ENCODE assay signal across 12 cellular contexts in the genomic region with DNA sequence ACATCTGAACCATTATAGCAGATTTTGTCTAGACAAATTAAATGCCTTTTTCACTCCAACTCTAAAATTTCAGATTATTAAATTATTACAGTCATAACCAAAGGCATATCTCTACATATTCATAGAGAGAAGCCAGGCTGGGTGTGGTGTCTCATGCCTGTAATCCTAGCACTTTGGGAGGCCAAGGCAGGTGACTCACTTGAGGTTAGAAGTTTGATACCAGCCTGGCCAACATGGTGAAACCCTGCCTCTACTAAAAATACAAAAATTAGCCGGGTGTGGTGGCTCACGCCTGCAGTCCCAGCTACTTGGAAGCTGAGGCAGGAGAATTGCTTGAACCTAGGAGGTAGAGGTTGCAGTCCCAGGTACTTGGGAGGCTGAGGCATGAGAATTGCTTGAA. TPM values are rescaled to one million over a fixed set of nuclear protein-coding genes. Genes with fewer than 3 reads are reported as not detected.
"Had no signal": no experiment of that assay in that cellular context is flagged by ENCODE, and none has a peak within 500 bp of the region (broad histone marks: within the 10 kb centered on the region; RNA-seq: fewer than 3 reads in every experiment).

No MANE protein-coding gene starts in this region.

RNA-seq across cellular contexts. Expression of a gene that starts 11.1 kb away (rescaled TPM):
- total RNA-seq: dermis microvascular lymphatic vessel endothelial cell, kidney epithelial cell, mesothelial cell of epicardium, pulmonary artery endothelial cell had no signal

RNA-seq across cellular contexts. Expression of a gene that starts 30.8 kb away (rescaled TPM):
- total RNA-seq: dermis microvascular lymphatic vessel endothelial cell; kidney epithelial cell; lower leg skin; mesothelial cell of epicardium; pulmonary artery endothelial cell; right atrium auricular region; T-helper 1 cell treated with Interleukin-12 subunit alpha and Interleukin-12 subunit beta and Interleukin-4 antibody, amounts not matched to agents 30 ng/mL and 1 ng/mL, for 36 hours; vagina had no signal
- polyA plus RNA-seq: heart left ventricle; naive thymus-derived CD4-positive, alpha-beta T cell had no signal

RNA-seq across cellular contexts. Expression of a gene that starts 41.7 kb away (rescaled TPM):
- total RNA-seq: colonic mucosa; dermis microvascular lymphatic vessel endothelial cell; heart left ventricle; kidney epithelial cell; lower leg skin; mesothelial cell of epicardium; pulmonary artery endothelial cell; right atrium auricular region; T-helper 1 cell treated with Interleukin-12 subunit alpha and Interleukin-12 subunit beta and Interleukin-4 antibody, amounts not matched to agents 30 ng/mL and 1 ng/mL, for 36 hours; thyroid gland; vagina had no signal
- polyA plus RNA-seq: heart left ventricle; naive thymus-derived CD4-positive, alpha-beta T cell had no signal

RNA-seq across cellular contexts. Expression of a gene that starts 57.1 kb away (rescaled TPM):
- total RNA-seq: dermis microvascular lymphatic vessel endothelial cell; kidney epithelial cell; mesothelial cell of epicardium; pulmonary artery endothelial cell; right atrium auricular region; T-helper 1 cell treated with Interleukin-12 subunit alpha and Interleukin-12 subunit beta and Interleukin-4 antibody, amounts not matched to agents 30 ng/mL and 1 ng/mL, for 36 hours had no signal
- polyA plus RNA-seq: heart left ventricle; naive thymus-derived CD4-positive, alpha-beta T cell had no signal
